In the genomic region with DNA sequence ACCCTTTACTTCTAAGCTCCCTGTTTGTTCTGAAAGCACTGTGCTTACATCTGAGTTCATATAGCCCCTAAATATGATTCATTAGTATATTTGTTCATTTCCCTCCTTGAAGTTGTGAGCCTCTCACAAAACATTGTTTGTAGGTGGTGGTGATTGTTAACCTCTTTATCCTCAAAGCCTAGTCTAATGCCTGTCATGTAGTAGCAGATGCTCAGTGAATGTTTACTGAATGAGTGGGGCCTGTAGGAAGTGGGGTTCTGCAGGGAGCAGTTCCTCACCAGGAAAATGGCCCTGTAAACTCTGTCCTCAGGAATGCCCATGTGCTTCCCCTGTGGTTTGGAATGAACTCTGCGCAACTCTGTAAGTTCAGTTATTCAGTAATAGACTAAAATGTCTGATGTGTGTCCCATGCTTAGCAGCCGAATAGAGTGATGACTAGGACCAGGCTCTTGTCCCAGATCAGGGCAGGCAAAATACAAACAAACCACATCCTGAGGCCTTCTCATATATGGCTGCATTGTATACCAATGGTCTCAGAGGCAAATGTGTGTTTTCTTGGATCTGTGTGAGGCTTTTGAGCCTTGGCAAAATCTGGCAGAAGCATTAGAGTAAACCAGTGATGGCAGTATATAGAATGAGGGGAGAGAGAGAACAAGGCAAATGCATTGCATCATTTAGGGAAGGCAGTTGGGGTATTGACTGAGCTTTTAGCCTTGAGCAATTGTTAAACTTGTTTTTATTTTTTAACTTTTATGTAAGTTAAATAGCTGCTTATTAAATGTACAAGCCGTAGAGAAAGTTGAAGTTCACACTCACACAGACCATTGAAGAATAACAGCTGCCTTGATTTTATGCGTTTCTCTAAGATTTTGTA, we compare ENCODE assay signal across 9 cellular contexts.
DNase-seq lines count a peak whose midpoint lies in the region; TF ChIP-seq lines count a peak whose summit lies in the region.
"Had no signal": no experiment of that assay in that cellular context is flagged by ENCODE, and none has a peak within 500 bp of the region (broad histone marks: within the 10 kb centered on the region; RNA-seq: fewer than 3 reads in every experiment).

No MANE protein-coding gene starts in this region.

- H3K79me2 ChIP-seq in hepatocyte = peaks cover 28% of the 10 kb centered on the region

- in situ Hi-C loops in astrocyte of the cerebellum (cut with HindIII; ENCODE audit: low sequenced_read_pairs) = no loop called here

- H3K4me1 ChIP-seq in hepatocyte (ENCODE audit: insufficient read depth) (peaks cover 42% of the 10 kb centered on the region), suprapubic skin (peaks cover 55% of the 10 kb centered on the region), SJCRH30 (no peaks in the 10 kb centered on the region)

- TF ChIP-seq CTCF in astrocyte of the cerebellum (IDR thresholded peaks at IDR 0.05; ENCODE audit: low read depth, low read length, missing control alignments) (no peak), hepatocyte (IDR thresholded peaks at IDR 0.05; ENCODE audit: poor library complexity) (no peak), suprapubic skin (IDR thresholded peaks at IDR 0.05) (no peak)

- peak overlapping the region; percentile 39 for H3K4me2 ChIP-seq in hepatocyte

- TF ChIP-seq POLR2A in suprapubic skin (IDR thresholded peaks at IDR 0.05) = no peak

- H3K9me3 ChIP-seq in hepatocyte (ENCODE audit: low read depth) = no peaks in the 10 kb centered on the region
- no peaks in the 10 kb centered on the region for H3K9me3 ChIP-seq in suprapubic skin
- H3K9me3 ChIP-seq in SJCRH30 (replicated peaks) = no peaks in the 10 kb centered on the region

- H3K27me3 ChIP-seq in hepatocyte (no peaks in the 10 kb centered on the region), suprapubic skin (no peaks in the 10 kb centered on the region), SJCRH30 (no peaks in the 10 kb centered on the region)

- H3K36me3 ChIP-seq in hepatocyte (replicated peaks; ENCODE audit: insufficient read depth, low read depth) (no peaks in the 10 kb centered on the region), suprapubic skin (peaks cover 8% of the 10 kb centered on the region), SJCRH30 (no peaks in the 10 kb centered on the region; the same call in 1 of the 2 replicates)

- no peaks in the 10 kb centered on the region for H3K9me2 ChIP-seq in hepatocyte (replicated peaks; ENCODE audit: insufficient read depth)

- DNase-seq in HS-5 (ENCODE audit: low read depth) = peak; percentile 100
- DNase-seq in astrocyte of the cerebellum (ENCODE audit: low read depth) = peak; percentile 84
- DNase-seq in hepatocyte (ENCODE audit: low spot score) = peak; percentile 19
- DNase-seq in suprapubic skin (ENCODE audit: low spot score in 2 of 2) = no peak
- no peak for DNase-seq in NK-92 (lab: John Stamatoyannopoulos, UW; ENCODE audit: unreplicated experiment)
- DNase-seq in germinal center (ENCODE audit: low spot score) = no peak
- DNase-seq in SJCRH30 = no peak
- DNase-seq: cortex of kidney had no signal

- H3K27ac ChIP-seq in hepatocyte (peak overlapping the region; percentile 82), suprapubic skin (peak overlapping the region; percentile 80), SJCRH30 (no peak overlapping the region)
- H3K27ac ChIP-seq: HL-60 had no signal

- WGBS in hepatocyte (ENCODE audit: low lambda C conversion rate, missing lambda C conversion rate) = 52% methylated on average over 4 of the region's 4 CpGs
- WGBS in suprapubic skin = 65% methylated on average over 4 of the region's 4 CpGs

- no peak for TF ChIP-seq EP300 in suprapubic skin (IDR thresholded peaks at IDR 0.05)

- no peaks in the 10 kb centered on the region for H4K20me1 ChIP-seq in hepatocyte (ENCODE audit: insufficient read depth, poor library complexity, severe bottlenecking)

- H3K4me3 ChIP-seq in astrocyte of the cerebellum (ENCODE audit: low read depth, low read length) (peak overlapping the region; percentile 1), hepatocyte (no peak overlapping the region), suprapubic skin (no peak overlapping the region), SJCRH30 (no peak overlapping the region)

- no peak overlapping the region for H2AFZ ChIP-seq in hepatocyte

Comparison
In these comparisons a context has a peak if more than half of its experiments do, and no peak if none do; other contexts are left out.
1. DNase-seq: peak in HS-5 (single experiment), astrocyte of the cerebellum (single experiment) and hepatocyte (single experiment); none in suprapubic skin (0 of 2), NK-92 (single experiment), germinal center (single experiment) and SJCRH30 (0 of 2).